In the genomic region with DNA sequence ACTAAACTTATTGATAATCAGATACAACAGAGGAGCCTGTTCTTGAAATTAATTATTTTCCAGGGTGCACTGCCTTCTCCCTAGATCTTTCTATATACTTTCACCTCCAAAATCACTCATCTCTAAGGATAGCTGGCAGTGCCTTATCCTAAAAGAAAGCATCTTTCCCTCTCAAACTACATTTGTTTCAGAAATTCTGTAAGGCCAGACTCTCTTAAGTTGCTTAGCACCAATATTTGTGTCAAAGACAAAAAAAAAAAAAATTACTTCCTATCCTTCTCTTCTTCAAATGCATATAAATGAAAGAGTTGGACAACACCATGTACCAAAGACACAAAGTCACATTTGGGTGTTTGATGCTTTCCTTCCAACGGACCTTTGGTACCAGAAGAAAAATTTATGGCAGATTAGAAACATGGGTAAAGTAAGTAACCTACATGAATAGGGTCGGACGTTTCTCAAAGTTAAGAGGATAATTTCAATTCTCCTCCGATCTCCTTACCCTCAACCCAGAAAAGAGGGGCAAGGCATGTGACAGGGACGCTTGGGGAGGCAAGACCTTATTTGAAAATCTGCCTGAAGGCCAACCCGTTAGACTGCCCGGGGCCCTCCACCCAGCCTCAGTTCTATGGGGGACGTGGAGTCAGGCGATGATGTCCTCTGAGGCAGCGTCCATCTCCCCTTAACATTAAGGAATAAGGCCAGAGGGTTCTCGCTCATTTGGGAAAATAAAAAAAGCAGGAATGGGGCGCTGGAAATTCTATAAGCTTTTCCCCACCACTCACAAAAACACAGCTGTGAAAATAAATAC, we compare ENCODE assay signal across 2 cellular contexts.
TF ChIP-seq lines count a peak whose summit lies in the region.

No MANE protein-coding gene starts in this region.

TF ChIP-seq in liver, 16 proteins besides CTCF, POLR2A, EP300 and RAD21:
- TF ChIP-seq, protein P1, sequence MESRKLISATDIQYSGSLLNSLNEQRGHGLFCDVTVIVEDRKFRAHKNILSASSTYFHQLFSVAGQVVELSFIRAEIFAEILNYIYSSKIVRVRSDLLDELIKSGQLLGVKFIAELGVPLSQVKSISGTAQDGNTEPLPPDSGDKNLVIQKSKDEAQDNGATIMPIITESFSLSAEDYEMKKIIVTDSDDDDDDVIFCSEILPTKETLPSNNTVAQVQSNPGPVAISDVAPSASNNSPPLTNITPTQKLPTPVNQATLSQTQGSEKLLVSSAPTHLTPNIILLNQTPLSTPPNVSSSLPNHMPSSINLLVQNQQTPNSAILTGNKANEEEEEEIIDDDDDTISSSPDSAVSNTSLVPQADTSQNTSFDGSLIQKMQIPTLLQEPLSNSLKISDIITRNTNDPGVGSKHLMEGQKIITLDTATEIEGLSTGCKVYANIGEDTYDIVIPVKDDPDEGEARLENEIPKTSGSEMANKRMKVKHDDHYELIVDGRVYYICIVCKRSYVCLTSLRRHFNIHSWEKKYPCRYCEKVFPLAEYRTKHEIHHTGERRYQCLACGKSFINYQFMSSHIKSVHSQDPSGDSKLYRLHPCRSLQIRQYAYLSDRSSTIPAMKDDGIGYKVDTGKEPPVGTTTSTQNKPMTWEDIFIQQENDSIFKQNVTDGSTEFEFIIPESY (IDR thresholded peaks at IDR 0.05), result no peak
- no peak for TF ChIP-seq FOXA2 (IDR thresholded peaks at IDR 0.05)
- TF ChIP-seq REST (IDR thresholded peaks at IDR 0.05), result no peak
- TF ChIP-seq, protein P2, sequence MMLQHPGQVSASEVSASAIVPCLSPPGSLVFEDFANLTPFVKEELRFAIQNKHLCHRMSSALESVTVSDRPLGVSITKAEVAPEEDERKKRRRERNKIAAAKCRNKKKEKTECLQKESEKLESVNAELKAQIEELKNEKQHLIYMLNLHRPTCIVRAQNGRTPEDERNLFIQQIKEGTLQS (IDR thresholded peaks at IDR 0.05), result no peak
- TF ChIP-seq TAF1 (conservative IDR thresholded peaks at IDR 0.05), result no peak
- TF ChIP-seq FOXA1 (IDR thresholded peaks at IDR 0.05), result no peak

TF ChIP-seq in HepG2, 621 proteins besides CTCF, POLR2A, EP300 and RAD21 (continued from another document):
- TF ChIP-seq ZNF512 (CRISPR knock-in tag; IDR thresholded peaks at IDR 0.05), result no peak
TF ChIP-seq in HepG2: peak in this region for 0.
